In the genomic region with DNA sequence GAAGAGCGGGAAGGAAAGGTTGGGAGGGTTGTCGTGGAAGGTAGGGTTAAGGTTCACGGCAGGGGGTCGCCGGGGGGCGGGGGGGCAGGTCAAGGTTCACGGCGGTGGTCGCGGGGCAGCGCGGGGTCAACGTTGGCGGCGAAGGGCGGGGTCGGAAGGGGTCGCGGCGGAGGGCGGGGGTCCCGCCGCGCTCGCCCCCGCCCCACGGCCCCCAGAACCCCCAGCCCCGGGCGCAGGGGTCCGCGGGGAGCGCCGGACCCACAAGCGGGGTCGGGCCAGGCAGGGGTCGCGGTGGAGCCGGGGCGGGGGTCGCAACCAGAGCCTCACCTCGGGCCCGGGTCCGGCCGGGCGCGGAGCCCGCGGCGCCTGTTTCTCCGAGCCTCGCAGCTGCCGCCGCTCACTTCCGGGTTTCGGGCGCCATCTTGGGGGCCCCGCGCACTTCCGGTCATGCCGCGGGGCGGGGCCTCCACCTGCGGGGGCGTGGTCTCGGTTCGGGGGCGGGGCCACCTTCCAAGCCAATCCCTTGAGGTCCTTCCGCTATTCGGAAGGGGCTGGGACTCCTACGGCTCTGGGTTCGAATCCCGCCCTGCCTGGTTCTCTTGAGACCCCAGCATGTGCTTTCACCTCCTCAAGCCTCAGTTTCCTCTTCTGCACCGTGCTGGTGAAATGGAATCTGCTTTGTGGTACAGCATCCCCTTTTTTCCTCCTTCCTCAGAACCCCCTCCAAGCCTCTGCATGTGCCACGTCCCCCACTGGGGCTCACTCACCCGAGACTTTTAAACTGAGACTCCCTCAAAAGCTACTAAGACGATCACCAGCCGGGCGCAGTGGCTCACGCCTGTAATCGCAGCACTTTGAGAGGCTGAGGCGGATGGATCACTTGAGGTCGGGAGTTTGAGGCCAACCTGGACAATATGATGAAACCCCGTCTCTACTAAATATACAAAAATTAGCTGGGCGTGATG, we compare ENCODE assay signal across 8 cellular contexts. TPM values are rescaled to one million over a fixed set of nuclear protein-coding genes. Genes with fewer than 3 reads are reported as not detected.
DNase-seq lines count a peak whose midpoint lies in the region; TF ChIP-seq lines count a peak whose summit lies in the region.

A gene with protein sequence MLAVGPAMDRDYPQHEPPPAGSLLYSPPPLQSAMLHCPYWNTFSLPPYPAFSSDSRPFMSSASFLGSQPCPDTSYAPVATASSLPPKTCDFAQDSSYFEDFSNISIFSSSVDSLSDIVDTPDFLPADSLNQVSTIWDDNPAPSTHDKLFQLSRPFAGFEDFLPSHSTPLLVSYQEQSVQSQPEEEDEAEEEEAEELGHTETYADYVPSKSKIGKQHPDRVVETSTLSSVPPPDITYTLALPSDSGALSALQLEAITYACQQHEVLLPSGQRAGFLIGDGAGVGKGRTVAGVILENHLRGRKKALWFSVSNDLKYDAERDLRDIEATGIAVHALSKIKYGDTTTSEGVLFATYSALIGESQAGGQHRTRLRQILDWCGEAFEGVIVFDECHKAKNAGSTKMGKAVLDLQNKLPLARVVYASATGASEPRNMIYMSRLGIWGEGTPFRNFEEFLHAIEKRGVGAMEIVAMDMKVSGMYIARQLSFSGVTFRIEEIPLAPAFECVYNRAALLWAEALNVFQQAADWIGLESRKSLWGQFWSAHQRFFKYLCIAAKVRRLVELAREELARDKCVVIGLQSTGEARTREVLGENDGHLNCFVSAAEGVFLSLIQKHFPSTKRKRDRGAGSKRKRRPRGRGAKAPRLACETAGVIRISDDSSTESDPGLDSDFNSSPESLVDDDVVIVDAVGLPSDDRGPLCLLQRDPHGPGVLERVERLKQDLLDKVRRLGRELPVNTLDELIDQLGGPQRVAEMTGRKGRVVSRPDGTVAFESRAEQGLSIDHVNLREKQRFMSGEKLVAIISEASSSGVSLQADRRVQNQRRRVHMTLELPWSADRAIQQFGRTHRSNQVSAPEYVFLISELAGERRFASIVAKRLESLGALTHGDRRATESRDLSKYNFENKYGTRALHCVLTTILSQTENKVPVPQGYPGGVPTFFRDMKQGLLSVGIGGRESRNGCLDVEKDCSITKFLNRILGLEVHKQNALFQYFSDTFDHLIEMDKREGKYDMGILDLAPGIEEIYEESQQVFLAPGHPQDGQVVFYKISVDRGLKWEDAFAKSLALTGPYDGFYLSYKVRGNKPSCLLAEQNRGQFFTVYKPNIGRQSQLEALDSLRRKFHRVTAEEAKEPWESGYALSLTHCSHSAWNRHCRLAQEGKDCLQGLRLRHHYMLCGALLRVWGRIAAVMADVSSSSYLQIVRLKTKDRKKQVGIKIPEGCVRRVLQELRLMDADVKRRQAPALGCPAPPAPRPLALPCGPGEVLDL (N-terminal part only) (minus strand): TSS at position 424 of the 965 bp plus-strand sequence. CDS start 19,992 bp downstream, outside the sequence.

- no peaks in the 10 kb centered on the region for H3K27me3 ChIP-seq in adipocyte (replicated peaks; ENCODE audit: control insufficient read depth, insufficient read depth, low read length)
- no peaks in the 10 kb centered on the region for H3K27me3 ChIP-seq in cardiac muscle cell
- H3K27me3 ChIP-seq in tibial nerve = no peaks in the 10 kb centered on the region

- TF ChIP-seq CTCF in cardiac muscle cell (IDR thresholded peaks at IDR 0.05; ENCODE audit: low read depth, low read length) (no peak), tibial nerve (IDR thresholded peaks at IDR 0.05) (no peak)

- H3K36me3 ChIP-seq in adipocyte (ENCODE audit: control insufficient read depth, insufficient read depth, low read length, severe bottlenecking) = no peaks in the 10 kb centered on the region
- H3K36me3 ChIP-seq in cardiac muscle cell = no peaks in the 10 kb centered on the region
- peaks cover 0 to 3% (median 0%) of the 10 kb centered on the region in 3 donors for H3K36me3 ChIP-seq in tibial nerve

- peak; percentile 59 to 74 for TF ChIP-seq POLR2A in tibial nerve (IDR thresholded peaks at IDR 0.05)

- no peaks in the 10 kb centered on the region for H3K9me3 ChIP-seq in adipocyte (ENCODE audit: control insufficient read depth, low read length)
- no peaks in the 10 kb centered on the region for H3K9me3 ChIP-seq in cardiac muscle cell (ENCODE audit: low read depth)
- H3K9me3 ChIP-seq in tibial nerve = no peaks in the 10 kb centered on the region

- 30 to 33% methylated on average over 31 to 33 of the region's 84 CpGs for WGBS in tibial nerve, 2 donors

- H3K4me3 ChIP-seq in adipocyte (ENCODE audit: low read length) (peak within 1 kb of the TSS; percentile 90), cardiac muscle cell (peak within 1 kb of the TSS; percentile 59), tibial nerve (peak within 1 kb of the TSS; percentile 68 to 97 (median 88))

- H3K27ac ChIP-seq in cardiac muscle cell = peak within 1 kb of the TSS; percentile 57
- H3K27ac ChIP-seq in tibial nerve = peak within 1 kb of the TSS; percentile 94 to 99 (median 96)

- peak in 1 of 2 donors; percentile 84 for TF ChIP-seq EP300 in tibial nerve (IDR thresholded peaks at IDR 0.05)

- peak within 1 kb of the TSS; percentile 98 for H3K9ac ChIP-seq in adipocyte (ENCODE audit: low read length)

- peak; percentile 95 for DNase-seq in COLO829 (ENCODE audit: low spot score)
- DNase-seq in GOT3 (lab: John Stamatoyannopoulos, UW) = peak; percentile 36
- peak; percentile 78 for DNase-seq in NCI-H1105 (lab: John Stamatoyannopoulos, UW)
- DNase-seq in T-helper 1 cell = peak; percentile 68 to 92 (median 82)
- peak; percentile 96 for DNase-seq in adipocyte (ENCODE audit: low read depth)
- DNase-seq in cardiac muscle cell (ENCODE audit: low read depth in 1 of 2, low spot score in 1 of 2) = peak; percentile 90 to 91
- DNase-seq in pons (ENCODE audit: low spot score) = peak; percentile 65
- peak; percentile 77 to 93 for DNase-seq in tibial nerve (ENCODE audit: low spot score in 2 of 2)

- H3K4me1 ChIP-seq in adipocyte (ENCODE audit: control insufficient read depth, insufficient read depth, low read length) = peaks cover 50% of the 10 kb centered on the region
- peaks cover 20% of the 10 kb centered on the region for H3K4me1 ChIP-seq in cardiac muscle cell (ENCODE audit: low read depth)
- peaks cover 0 to 65% (median 34%) of the 10 kb centered on the region in 4 donors for H3K4me1 ChIP-seq in tibial nerve

RNA-seq across cellular contexts. Expression of the gene that starts here (rescaled TPM):
- total RNA-seq in cardiac muscle cell (23.0 and 28.5 TPM in 2 replicates), tibial nerve (100 to 1,000 TPM in 1 of 4 donors, 10 to 100 TPM in 3; 26.6 to 105 (median 39.3) TPM)
- polyA plus RNA-seq in cardiac muscle cell = 6.8 and 11.8 TPM in 2 replicates

Comparison
In these comparisons a context has a peak if more than half of its experiments do, and no peak if none do; other contexts are left out.
1. Peak in every context shown above with its lines: DNase-seq, H3K4me3 ChIP-seq and H3K27ac ChIP-seq.
2. DNase-seq: peak in every context shown above with its lines; median percentile 96 in adipocyte; 95 in COLO829; 90 in cardiac muscle cell; 85 in tibial nerve; 82 in T-helper 1 cell; 78 in NCI-H1105; 65 in pons; 36 in GOT3.